Comparison of ENCODE assay signal across 15 cellular contexts in genomic region chr19:49662011-49662410, GRCh38. TPM values are rescaled to one million over a fixed set of nuclear protein-coding genes. Genes with fewer than 3 reads are reported as not detected.
"Had no signal": no experiment of that assay in that cellular context is flagged by ENCODE, and none has a peak within 500 bp of the region (broad histone marks: within the 10 kb centered on the region; RNA-seq: fewer than 3 reads in every experiment).

No MANE protein-coding gene starts in this region.

- ATAC-seq: T-cell had no signal

- H3K4me3 ChIP-seq: ovary had no signal

- H3K27me3 ChIP-seq: ovary had no signal

- H3K27me3 Mint-ChIP-seq: activated naive CD8-positive, alpha-beta T cell treated with anti-CD3 and anti-CD28 coated beads for 36 hours; T-cell had no signal

- H3K36me3 ChIP-seq: ovary had no signal

- DNase-seq: activated CD4-positive, alpha-beta T cell treated with anti-CD3 and anti-CD28 coated beads for 1 hour; activated CD4-positive, alpha-beta T cell treated with anti-CD3 and anti-CD28 coated beads, Interleukin-2, amount 50 U/mL, for 4 hours; activated naive CD8-positive, alpha-beta T cell treated with anti-CD3 and anti-CD28 coated beads for 36 hours; activated T-cell treated with anti-CD3 and anti-CD28 coated beads for 4 hours; amygdala; cortex of kidney; effector CD4-positive, alpha-beta T cell; foreskin melanocyte; kidney glomerular epithelial cell; stimulated activated CD4-positive, alpha-beta T cell treated with anti-CD3 and anti-CD28 coated beads, Interleukin-12 subunit alpha, Interleukin-12 subunit beta, amount 100 ng/mL, for 4 hours; stimulated activated CD4-positive, alpha-beta T cell treated with anti-CD3 and anti-CD28 coated beads, Interleukin-2, amount 100 ng/mL, for 24 hours; T-cell; T1000 had no signal

- H3K27ac ChIP-seq: ovary had no signal

- H3K9me3 Mint-ChIP-seq: activated naive CD8-positive, alpha-beta T cell treated with anti-CD3 and anti-CD28 coated beads for 36 hours; T-cell had no signal

- H3K9me3 ChIP-seq: ovary had no signal

RNA-seq across cellular contexts. Expression of gene RRAS, which starts 22.1 kb away (rescaled TPM):
- polyA plus RNA-seq: neural cell had no signal
